Comparison of ENCODE assay signal across 1 cellular context in genomic region chr1:14769486-14770274, GRCh38.
TF ChIP-seq lines count a peak whose summit lies in the region.

No MANE protein-coding gene starts in this region.

TF ChIP-seq in Ishikawa, 13 proteins besides CTCF, POLR2A, EP300 and RAD21 (continued from another document):
- no peak for TF ChIP-seq REST (IDR thresholded peaks at IDR 0.05; ENCODE audit: low read depth)
- TF ChIP-seq NFIC (IDR thresholded peaks at IDR 0.05), result no peak
- no peak for TF ChIP-seq CEBPB (IDR thresholded peaks at IDR 0.05)
- TF ChIP-seq ZBTB7A (IDR thresholded peaks at IDR 0.05; ENCODE audit: low read depth), result no peak
- no peak for TF ChIP-seq TEAD4 (IDR thresholded peaks at IDR 0.05)
- TF ChIP-seq CREB1 (IDR thresholded peaks at IDR 0.05; ENCODE audit: low read depth), result no peak
- TF ChIP-seq YY1 (IDR thresholded peaks at IDR 0.05; ENCODE audit: low read depth), result no peak
- no peak for TF ChIP-seq FOXM1 (IDR thresholded peaks at IDR 0.05; ENCODE audit: borderline replicate concordance, low read depth)
- TF ChIP-seq TAF1 (IDR thresholded peaks at IDR 0.05; ENCODE audit: low read depth), result no peak
- TF ChIP-seq MAX (IDR thresholded peaks at IDR 0.05), result no peak
- no peak for TF ChIP-seq USF1 (IDR thresholded peaks at IDR 0.05)
- TF ChIP-seq EGR1 (IDR thresholded peaks at IDR 0.05), result no peak
TF ChIP-seq in Ishikawa: peak in this region for 0.
